In the genomic region with DNA sequence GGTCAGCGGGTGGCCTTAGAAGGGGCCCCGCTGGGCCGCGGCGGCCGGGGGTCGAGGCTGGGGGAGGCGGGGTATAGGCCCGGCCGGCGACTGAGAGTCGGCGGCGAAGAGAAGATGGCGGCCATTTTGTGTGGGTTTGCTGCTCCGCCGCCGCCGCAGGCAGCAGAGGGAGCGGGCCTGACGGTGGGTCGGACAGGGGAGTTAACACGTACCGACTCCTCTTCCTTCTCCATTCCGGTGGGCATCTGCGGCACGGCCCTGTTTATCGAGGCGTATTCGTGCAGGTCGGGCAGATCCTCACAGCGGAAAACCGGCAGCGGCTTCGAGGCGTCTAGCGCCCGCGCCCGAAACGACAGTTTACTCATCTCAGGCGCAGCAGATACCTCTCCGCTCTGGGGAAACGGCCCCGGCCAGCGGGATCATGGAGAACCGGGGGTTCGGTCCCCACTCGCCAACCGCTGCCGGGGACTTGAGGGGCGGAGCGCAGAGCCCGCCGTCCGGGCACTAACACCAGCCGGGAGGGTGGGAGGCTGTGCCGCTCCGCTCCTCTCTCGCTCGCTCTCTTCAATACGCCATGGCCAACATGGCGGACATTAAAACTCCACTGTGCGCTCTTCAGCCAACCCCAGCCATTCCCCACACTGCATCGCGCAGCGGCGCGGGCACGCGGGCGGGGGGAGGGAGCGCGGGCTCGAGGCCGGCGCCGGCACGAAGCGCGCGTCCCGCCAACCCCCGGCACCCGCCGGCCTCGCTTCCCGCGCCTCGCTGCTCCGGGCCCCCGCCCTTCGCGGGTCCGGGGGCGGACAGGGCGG, we compare ENCODE assay signal across 1 cellular context.
TF ChIP-seq lines count a peak whose summit lies in the region.

A gene with protein sequence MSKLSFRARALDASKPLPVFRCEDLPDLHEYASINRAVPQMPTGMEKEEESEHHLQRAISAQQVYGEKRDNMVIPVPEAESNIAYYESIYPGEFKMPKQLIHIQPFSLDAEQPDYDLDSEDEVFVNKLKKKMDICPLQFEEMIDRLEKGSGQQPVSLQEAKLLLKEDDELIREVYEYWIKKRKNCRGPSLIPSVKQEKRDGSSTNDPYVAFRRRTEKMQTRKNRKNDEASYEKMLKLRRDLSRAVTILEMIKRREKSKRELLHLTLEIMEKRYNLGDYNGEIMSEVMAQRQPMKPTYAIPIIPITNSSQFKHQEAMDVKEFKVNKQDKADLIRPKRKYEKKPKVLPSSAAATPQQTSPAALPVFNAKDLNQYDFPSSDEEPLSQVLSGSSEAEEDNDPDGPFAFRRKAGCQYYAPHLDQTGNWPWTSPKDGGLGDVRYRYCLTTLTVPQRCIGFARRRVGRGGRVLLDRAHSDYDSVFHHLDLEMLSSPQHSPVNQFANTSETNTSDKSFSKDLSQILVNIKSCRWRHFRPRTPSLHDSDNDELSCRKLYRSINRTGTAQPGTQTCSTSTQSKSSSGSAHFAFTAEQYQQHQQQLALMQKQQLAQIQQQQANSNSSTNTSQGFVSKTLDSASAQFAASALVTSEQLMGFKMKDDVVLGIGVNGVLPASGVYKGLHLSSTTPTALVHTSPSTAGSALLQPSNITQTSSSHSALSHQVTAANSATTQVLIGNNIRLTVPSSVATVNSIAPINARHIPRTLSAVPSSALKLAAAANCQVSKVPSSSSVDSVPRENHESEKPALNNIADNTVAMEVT (minus strand): TSS at position 608 of the 812 bp plus-strand sequence. CDS start 243 bp downstream, at position 365.

TF ChIP-seq in H1, 55 proteins besides CTCF, POLR2A, EP300 and RAD21:
- TF ChIP-seq, protein P1, sequence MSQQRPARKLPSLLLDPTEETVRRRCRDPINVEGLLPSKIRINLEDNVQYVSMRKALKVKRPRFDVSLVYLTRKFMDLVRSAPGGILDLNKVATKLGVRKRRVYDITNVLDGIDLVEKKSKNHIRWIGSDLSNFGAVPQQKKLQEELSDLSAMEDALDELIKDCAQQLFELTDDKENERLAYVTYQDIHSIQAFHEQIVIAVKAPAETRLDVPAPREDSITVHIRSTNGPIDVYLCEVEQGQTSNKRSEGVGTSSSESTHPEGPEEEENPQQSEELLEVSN (IDR thresholded peaks at IDR 0.05), result peak; percentile 72
- TF ChIP-seq RFX5 (IDR thresholded peaks at IDR 0.05; ENCODE audit: borderline replicate concordance, low read depth, low read length), result no peak
- peak; percentile 24; the same call in 1 of the 2 replicates for TF ChIP-seq SUZ12 (IDR thresholded peaks at IDR 0.05; ENCODE audit: low read length)
- no peak for TF ChIP-seq KDM1A (IDR thresholded peaks at IDR 0.05; ENCODE audit: borderline replicate concordance, low read length)
- TF ChIP-seq ASH2L (IDR thresholded peaks at IDR 0.05; ENCODE audit: low read length), result no peak
- peak; percentile 79 for TF ChIP-seq CHD1 (IDR thresholded peaks at IDR 0.05; ENCODE audit: low read depth, low read length)
- TF ChIP-seq, protein P2, sequence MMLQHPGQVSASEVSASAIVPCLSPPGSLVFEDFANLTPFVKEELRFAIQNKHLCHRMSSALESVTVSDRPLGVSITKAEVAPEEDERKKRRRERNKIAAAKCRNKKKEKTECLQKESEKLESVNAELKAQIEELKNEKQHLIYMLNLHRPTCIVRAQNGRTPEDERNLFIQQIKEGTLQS (IDR thresholded peaks at IDR 0.05; ENCODE audit: insufficient read depth, low read depth, low read length), result no peak
- no peak for TF ChIP-seq HDAC6 (IDR thresholded peaks at IDR 0.05; ENCODE audit: low read depth, low read length)
- TF ChIP-seq HDAC2 (IDR thresholded peaks at IDR 0.05; ENCODE audit: borderline replicate concordance in 1 of 2, low read depth in 2 of 2, low read length in 2 of 2), result no peak
- no peak for TF ChIP-seq SAP30 (IDR thresholded peaks at IDR 0.05; ENCODE audit: insufficient read depth, insufficient replicate concordance, low read length)
- peak; percentile 95 for TF ChIP-seq YY1 (IDR thresholded peaks at IDR 0.05; ENCODE audit: low read depth, low read length)
- no peak for TF ChIP-seq TCF12 (IDR thresholded peaks at IDR 0.05; ENCODE audit: low read depth, low read length)
- no peak for TF ChIP-seq POU5F1 (IDR thresholded peaks at IDR 0.05; ENCODE audit: low read depth, low read length)
- TF ChIP-seq BRCA1 (IDR thresholded peaks at IDR 0.05; ENCODE audit: low read depth, low read length), result no peak
- TF ChIP-seq RBBP5 (IDR thresholded peaks at IDR 0.05; ENCODE audit: borderline replicate concordance, low read depth, low read length), result no peak
- TF ChIP-seq KDM5A (IDR thresholded peaks at IDR 0.05; ENCODE audit: low read length), result no peak
- TF ChIP-seq, protein P3, sequence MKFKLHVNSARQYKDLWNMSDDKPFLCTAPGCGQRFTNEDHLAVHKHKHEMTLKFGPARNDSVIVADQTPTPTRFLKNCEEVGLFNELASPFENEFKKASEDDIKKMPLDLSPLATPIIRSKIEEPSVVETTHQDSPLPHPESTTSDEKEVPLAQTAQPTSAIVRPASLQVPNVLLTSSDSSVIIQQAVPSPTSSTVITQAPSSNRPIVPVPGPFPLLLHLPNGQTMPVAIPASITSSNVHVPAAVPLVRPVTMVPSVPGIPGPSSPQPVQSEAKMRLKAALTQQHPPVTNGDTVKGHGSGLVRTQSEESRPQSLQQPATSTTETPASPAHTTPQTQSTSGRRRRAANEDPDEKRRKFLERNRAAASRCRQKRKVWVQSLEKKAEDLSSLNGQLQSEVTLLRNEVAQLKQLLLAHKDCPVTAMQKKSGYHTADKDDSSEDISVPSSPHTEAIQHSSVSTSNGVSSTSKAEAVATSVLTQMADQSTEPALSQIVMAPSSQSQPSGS (IDR thresholded peaks at IDR 0.05; ENCODE audit: low read length), result no peak
- peak; percentile 96 for TF ChIP-seq PHF8 (conservative IDR thresholded peaks at IDR 0.05; ENCODE audit: low read depth, low read length)
- TF ChIP-seq TAF1 (IDR thresholded peaks at IDR 0.05; ENCODE audit: low read depth, low read length), result peak; percentile 96
- no peak for TF ChIP-seq KDM4A (IDR thresholded peaks at IDR 0.05; ENCODE audit: low read depth, low read length, severe bottlenecking)
- TF ChIP-seq GTF2F1 (IDR thresholded peaks at IDR 0.05; ENCODE audit: borderline replicate concordance, low read depth, low read length), result peak; percentile 69
- TF ChIP-seq BCL11A (IDR thresholded peaks at IDR 0.05; ENCODE audit: low read depth in 2 of 2, low read length in 2 of 2), result no peak
- TF ChIP-seq CREB1 (IDR thresholded peaks at IDR 0.05), result no peak; the same call in 1 of the 2 replicates
- TF ChIP-seq SIN3A (conservative IDR thresholded peaks at IDR 0.05 in 1 of 2, IDR thresholded peaks at IDR 0.05 in 1 of 2; ENCODE audit: low read depth in 1 of 2, low read length in 2 of 2), result no peak
- no peak for TF ChIP-seq EZH2 (IDR thresholded peaks at IDR 0.05; ENCODE audit: low read depth, low read length, severe bottlenecking)
- no peak for TF ChIP-seq JUND (IDR thresholded peaks at IDR 0.05; ENCODE audit: low read length)
- TF ChIP-seq MAFK (IDR thresholded peaks at IDR 0.05; ENCODE audit: low read depth, low read length), result no peak
- TF ChIP-seq FOSL1 (IDR thresholded peaks at IDR 0.05; ENCODE audit: insufficient read depth, low read depth, low read length), result no peak
- no peak for TF ChIP-seq SP2 (IDR thresholded peaks at IDR 0.05; ENCODE audit: low read length)
- TF ChIP-seq CBX5 (IDR thresholded peaks at IDR 0.05; ENCODE audit: low read depth, low read length), result no peak
- TF ChIP-seq TAF7 (optimal IDR thresholded peaks at IDR 0.05; ENCODE audit: borderline replicate concordance, low read depth, low read length), result peak; percentile 94
- no peak for TF ChIP-seq TEAD4 (IDR thresholded peaks at IDR 0.05; ENCODE audit: low read depth, low read length)
- TF ChIP-seq SRF (IDR thresholded peaks at IDR 0.05; ENCODE audit: low read depth, low read length), result no peak
- no peak for TF ChIP-seq NRF1 (IDR thresholded peaks at IDR 0.05; ENCODE audit: low read depth, low read length)
- TF ChIP-seq SIRT6 (IDR thresholded peaks at IDR 0.05; ENCODE audit: low read length), result no peak
- 0 out of 2 replicates have a peak, but pooled peaks have one; percentile 4 for TF ChIP-seq CHD2 (IDR thresholded peaks at IDR 0.05; ENCODE audit: low read length)
- TF ChIP-seq JUN (IDR thresholded peaks at IDR 0.05; ENCODE audit: low read depth, low read length), result no peak
- peak; percentile 93 for TF ChIP-seq TBP (IDR thresholded peaks at IDR 0.05; ENCODE audit: low read depth, low read length)
- TF ChIP-seq EGR1 (IDR thresholded peaks at IDR 0.05; ENCODE audit: borderline replicate concordance, low read depth, low read length), result peak; percentile 98
- TF ChIP-seq BACH1 (IDR thresholded peaks at IDR 0.05; ENCODE audit: low read length), result 0 out of 2 replicates have a peak, but pooled peaks have one; percentile 2
- TF ChIP-seq, protein P4, sequence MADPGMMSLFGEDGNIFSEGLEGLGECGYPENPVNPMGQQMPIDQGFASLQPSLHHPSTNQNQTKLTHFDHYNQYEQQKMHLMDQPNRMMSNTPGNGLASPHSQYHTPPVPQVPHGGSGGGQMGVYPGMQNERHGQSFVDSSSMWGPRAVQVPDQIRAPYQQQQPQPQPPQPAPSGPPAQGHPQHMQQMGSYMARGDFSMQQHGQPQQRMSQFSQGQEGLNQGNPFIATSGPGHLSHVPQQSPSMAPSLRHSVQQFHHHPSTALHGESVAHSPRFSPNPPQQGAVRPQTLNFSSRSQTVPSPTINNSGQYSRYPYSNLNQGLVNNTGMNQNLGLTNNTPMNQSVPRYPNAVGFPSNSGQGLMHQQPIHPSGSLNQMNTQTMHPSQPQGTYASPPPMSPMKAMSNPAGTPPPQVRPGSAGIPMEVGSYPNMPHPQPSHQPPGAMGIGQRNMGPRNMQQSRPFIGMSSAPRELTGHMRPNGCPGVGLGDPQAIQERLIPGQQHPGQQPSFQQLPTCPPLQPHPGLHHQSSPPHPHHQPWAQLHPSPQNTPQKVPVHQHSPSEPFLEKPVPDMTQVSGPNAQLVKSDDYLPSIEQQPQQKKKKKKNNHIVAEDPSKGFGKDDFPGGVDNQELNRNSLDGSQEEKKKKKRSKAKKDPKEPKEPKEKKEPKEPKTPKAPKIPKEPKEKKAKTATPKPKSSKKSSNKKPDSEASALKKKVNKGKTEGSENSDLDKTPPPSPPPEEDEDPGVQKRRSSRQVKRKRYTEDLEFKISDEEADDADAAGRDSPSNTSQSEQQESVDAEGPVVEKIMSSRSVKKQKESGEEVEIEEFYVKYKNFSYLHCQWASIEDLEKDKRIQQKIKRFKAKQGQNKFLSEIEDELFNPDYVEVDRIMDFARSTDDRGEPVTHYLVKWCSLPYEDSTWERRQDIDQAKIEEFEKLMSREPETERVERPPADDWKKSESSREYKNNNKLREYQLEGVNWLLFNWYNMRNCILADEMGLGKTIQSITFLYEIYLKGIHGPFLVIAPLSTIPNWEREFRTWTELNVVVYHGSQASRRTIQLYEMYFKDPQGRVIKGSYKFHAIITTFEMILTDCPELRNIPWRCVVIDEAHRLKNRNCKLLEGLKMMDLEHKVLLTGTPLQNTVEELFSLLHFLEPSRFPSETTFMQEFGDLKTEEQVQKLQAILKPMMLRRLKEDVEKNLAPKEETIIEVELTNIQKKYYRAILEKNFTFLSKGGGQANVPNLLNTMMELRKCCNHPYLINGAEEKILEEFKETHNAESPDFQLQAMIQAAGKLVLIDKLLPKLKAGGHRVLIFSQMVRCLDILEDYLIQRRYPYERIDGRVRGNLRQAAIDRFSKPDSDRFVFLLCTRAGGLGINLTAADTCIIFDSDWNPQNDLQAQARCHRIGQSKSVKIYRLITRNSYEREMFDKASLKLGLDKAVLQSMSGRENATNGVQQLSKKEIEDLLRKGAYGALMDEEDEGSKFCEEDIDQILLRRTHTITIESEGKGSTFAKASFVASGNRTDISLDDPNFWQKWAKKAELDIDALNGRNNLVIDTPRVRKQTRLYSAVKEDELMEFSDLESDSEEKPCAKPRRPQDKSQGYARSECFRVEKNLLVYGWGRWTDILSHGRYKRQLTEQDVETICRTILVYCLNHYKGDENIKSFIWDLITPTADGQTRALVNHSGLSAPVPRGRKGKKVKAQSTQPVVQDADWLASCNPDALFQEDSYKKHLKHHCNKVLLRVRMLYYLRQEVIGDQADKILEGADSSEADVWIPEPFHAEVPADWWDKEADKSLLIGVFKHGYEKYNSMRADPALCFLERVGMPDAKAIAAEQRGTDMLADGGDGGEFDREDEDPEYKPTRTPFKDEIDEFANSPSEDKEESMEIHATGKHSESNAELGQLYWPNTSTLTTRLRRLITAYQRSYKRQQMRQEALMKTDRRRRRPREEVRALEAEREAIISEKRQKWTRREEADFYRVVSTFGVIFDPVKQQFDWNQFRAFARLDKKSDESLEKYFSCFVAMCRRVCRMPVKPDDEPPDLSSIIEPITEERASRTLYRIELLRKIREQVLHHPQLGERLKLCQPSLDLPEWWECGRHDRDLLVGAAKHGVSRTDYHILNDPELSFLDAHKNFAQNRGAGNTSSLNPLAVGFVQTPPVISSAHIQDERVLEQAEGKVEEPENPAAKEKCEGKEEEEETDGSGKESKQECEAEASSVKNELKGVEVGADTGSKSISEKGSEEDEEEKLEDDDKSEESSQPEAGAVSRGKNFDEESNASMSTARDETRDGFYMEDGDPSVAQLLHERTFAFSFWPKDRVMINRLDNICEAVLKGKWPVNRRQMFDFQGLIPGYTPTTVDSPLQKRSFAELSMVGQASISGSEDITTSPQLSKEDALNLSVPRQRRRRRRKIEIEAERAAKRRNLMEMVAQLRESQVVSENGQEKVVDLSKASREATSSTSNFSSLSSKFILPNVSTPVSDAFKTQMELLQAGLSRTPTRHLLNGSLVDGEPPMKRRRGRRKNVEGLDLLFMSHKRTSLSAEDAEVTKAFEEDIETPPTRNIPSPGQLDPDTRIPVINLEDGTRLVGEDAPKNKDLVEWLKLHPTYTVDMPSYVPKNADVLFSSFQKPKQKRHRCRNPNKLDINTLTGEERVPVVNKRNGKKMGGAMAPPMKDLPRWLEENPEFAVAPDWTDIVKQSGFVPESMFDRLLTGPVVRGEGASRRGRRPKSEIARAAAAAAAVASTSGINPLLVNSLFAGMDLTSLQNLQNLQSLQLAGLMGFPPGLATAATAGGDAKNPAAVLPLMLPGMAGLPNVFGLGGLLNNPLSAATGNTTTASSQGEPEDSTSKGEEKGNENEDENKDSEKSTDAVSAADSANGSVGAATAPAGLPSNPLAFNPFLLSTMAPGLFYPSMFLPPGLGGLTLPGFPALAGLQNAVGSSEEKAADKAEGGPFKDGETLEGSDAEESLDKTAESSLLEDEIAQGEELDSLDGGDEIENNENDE (IDR thresholded peaks at IDR 0.05; ENCODE audit: insufficient replicate concordance, low read length), result no peak
- peak; percentile 96 for TF ChIP-seq POLR2AphosphoS5 (IDR thresholded peaks at IDR 0.05; ENCODE audit: low read depth, low read length)
- no peak for TF ChIP-seq CTBP2 (IDR thresholded peaks at IDR 0.05; ENCODE audit: borderline replicate concordance, insufficient read depth, insufficient read length, low read length)
- no peak for TF ChIP-seq RXRA (IDR thresholded peaks at IDR 0.05; ENCODE audit: insufficient read depth, low read depth, low read length)
- TF ChIP-seq, protein P5, sequence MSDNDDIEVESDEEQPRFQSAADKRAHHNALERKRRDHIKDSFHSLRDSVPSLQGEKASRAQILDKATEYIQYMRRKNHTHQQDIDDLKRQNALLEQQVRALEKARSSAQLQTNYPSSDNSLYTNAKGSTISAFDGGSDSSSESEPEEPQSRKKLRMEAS (IDR thresholded peaks at IDR 0.05), result peak; percentile 90
